Comparison of ENCODE assay signal across 1 cellular context in genomic region chr1:52404116-52404974, GRCh38.
TF ChIP-seq lines count a peak whose summit lies in the region.

ORC1 (minus strand) TSS chr1:52404423; CDS start chr1:52402223, 2,200 bp downstream.
PRPF38A (plus strand) TSS chr1:52404602; CDS start chr1:52404750, 148 bp downstream.

TF ChIP-seq in HepG2, 621 proteins besides CTCF, POLR2A, EP300 and RAD21 (continued from another document and continues in another):
- TF ChIP-seq, protein P1, sequence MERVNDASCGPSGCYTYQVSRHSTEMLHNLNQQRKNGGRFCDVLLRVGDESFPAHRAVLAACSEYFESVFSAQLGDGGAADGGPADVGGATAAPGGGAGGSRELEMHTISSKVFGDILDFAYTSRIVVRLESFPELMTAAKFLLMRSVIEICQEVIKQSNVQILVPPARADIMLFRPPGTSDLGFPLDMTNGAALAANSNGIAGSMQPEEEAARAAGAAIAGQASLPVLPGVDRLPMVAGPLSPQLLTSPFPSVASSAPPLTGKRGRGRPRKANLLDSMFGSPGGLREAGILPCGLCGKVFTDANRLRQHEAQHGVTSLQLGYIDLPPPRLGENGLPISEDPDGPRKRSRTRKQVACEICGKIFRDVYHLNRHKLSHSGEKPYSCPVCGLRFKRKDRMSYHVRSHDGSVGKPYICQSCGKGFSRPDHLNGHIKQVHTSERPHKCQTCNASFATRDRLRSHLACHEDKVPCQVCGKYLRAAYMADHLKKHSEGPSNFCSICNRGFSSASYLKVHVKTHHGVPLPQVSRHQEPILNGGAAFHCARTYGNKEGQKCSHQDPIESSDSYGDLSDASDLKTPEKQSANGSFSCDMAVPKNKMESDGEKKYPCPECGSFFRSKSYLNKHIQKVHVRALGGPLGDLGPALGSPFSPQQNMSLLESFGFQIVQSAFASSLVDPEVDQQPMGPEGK (CRISPR knock-in tag; IDR thresholded peaks at IDR 0.05), result peak; percentile 54
- TF ChIP-seq, protein P2, sequence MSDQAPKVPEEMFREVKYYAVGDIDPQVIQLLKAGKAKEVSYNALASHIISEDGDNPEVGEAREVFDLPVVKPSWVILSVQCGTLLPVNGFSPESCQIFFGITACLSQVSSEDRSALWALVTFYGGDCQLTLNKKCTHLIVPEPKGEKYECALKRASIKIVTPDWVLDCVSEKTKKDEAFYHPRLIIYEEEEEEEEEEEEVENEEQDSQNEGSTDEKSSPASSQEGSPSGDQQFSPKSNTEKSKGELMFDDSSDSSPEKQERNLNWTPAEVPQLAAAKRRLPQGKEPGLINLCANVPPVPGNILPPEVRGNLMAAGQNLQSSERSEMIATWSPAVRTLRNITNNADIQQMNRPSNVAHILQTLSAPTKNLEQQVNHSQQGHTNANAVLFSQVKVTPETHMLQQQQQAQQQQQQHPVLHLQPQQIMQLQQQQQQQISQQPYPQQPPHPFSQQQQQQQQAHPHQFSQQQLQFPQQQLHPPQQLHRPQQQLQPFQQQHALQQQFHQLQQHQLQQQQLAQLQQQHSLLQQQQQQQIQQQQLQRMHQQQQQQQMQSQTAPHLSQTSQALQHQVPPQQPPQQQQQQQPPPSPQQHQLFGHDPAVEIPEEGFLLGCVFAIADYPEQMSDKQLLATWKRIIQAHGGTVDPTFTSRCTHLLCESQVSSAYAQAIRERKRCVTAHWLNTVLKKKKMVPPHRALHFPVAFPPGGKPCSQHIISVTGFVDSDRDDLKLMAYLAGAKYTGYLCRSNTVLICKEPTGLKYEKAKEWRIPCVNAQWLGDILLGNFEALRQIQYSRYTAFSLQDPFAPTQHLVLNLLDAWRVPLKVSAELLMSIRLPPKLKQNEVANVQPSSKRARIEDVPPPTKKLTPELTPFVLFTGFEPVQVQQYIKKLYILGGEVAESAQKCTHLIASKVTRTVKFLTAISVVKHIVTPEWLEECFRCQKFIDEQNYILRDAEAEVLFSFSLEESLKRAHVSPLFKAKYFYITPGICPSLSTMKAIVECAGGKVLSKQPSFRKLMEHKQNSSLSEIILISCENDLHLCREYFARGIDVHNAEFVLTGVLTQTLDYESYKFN (CRISPR knock-in tag; conservative IDR thresholded peaks at IDR 0.05), result 0 out of 2 replicates have a peak, but pooled peaks have one; percentile 40
- TF ChIP-seq ZNF263 (CRISPR knock-in tag; IDR thresholded peaks at IDR 0.05), result no peak
- TF ChIP-seq PHF8 (CRISPR knock-in tag; IDR thresholded peaks at IDR 0.05), result peak; percentile 87
- no peak for TF ChIP-seq ZNF34 (CRISPR knock-in tag; IDR thresholded peaks at IDR 0.05; ENCODE audit: borderline replicate concordance)
- TF ChIP-seq ZNF703 (CRISPR knock-in tag; IDR thresholded peaks at IDR 0.05; ENCODE audit: borderline replicate concordance), result no peak
- TF ChIP-seq, protein P3, sequence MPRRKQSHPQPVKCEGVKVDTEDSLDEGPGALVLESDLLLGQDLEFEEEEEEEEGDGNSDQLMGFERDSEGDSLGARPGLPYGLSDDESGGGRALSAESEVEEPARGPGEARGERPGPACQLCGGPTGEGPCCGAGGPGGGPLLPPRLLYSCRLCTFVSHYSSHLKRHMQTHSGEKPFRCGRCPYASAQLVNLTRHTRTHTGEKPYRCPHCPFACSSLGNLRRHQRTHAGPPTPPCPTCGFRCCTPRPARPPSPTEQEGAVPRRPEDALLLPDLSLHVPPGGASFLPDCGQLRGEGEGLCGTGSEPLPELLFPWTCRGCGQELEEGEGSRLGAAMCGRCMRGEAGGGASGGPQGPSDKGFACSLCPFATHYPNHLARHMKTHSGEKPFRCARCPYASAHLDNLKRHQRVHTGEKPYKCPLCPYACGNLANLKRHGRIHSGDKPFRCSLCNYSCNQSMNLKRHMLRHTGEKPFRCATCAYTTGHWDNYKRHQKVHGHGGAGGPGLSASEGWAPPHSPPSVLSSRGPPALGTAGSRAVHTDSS (CRISPR knock-in tag; conservative IDR thresholded peaks at IDR 0.05), result no peak
- no peak; the same call in 1 of the 2 replicates for TF ChIP-seq ZNF816 (CRISPR knock-in tag; IDR thresholded peaks at IDR 0.05; ENCODE audit: borderline replicate concordance)
- peak; percentile 64; the same call in 1 of the 2 replicates for TF ChIP-seq POLR2AphosphoS2 (IDR thresholded peaks at IDR 0.05; ENCODE audit: low read depth, low read length)
- no peak for TF ChIP-seq SMARCE1 (IDR thresholded peaks at IDR 0.05; ENCODE audit: borderline replicate concordance)
- TF ChIP-seq PREB (CRISPR knock-in tag; IDR thresholded peaks at IDR 0.05), result no peak
- TF ChIP-seq ZBTB7B (CRISPR knock-in tag; IDR thresholded peaks at IDR 0.05), result no peak
- no peak; the same call in 1 of the 2 replicates for TF ChIP-seq SIX1 (CRISPR knock-in tag; IDR thresholded peaks at IDR 0.05; ENCODE audit: borderline replicate concordance)
- no peak for TF ChIP-seq ATF6 (CRISPR knock-in tag; conservative IDR thresholded peaks at IDR 0.05)
- peak; percentile 87 for TF ChIP-seq ZFP91 (CRISPR knock-in tag; IDR thresholded peaks at IDR 0.05; ENCODE audit: borderline replicate concordance)
- TF ChIP-seq ZNF180 (CRISPR knock-in tag; IDR thresholded peaks at IDR 0.05; ENCODE audit: borderline replicate concordance, low read depth), result peak; percentile 67; the same call in 1 of the 2 replicates
- TF ChIP-seq AGO1 (IDR thresholded peaks at IDR 0.05; ENCODE audit: low read depth, low read length, poor library complexity, severe bottlenecking), result no peak
- TF ChIP-seq ZFP1 (CRISPR knock-in tag; IDR thresholded peaks at IDR 0.05), result peak; percentile 51; the same call in 1 of the 2 replicates
- TF ChIP-seq NONO (IDR thresholded peaks at IDR 0.05), result no peak
- TF ChIP-seq NONO (CRISPR knock-in tag; conservative IDR thresholded peaks at IDR 0.05), result peak; percentile 65
- no peak for TF ChIP-seq SOX5 (CRISPR knock-in tag; IDR thresholded peaks at IDR 0.05; ENCODE audit: borderline replicate concordance)
- TF ChIP-seq ZFX (CRISPR knock-in tag; IDR thresholded peaks at IDR 0.05; ENCODE audit: low read depth), result peak; percentile 65
- TF ChIP-seq ZNF549 (CRISPR knock-in tag; IDR thresholded peaks at IDR 0.05), result no peak
- TF ChIP-seq, protein P4, sequence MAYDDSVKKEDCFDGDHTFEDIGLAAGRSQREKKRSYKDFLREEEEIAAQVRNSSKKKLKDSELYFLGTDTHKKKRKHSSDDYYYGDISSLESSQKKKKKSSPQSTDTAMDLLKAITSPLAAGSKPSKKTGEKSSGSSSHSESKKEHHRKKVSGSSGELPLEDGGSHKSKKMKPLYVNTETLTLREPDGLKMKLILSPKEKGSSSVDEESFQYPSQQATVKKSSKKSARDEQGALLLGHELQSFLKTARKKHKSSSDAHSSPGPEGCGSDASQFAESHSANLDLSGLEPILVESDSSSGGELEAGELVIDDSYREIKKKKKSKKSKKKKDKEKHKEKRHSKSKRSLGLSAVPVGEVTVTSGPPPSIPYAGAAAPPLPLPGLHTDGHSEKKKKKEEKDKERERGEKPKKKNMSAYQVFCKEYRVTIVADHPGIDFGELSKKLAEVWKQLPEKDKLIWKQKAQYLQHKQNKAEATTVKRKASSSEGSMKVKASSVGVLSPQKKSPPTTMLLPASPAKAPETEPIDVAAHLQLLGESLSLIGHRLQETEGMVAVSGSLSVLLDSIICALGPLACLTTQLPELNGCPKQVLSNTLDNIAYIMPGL (CRISPR knock-in tag; IDR thresholded peaks at IDR 0.05; ENCODE audit: borderline replicate concordance in 1 of 2, low read depth in 1 of 2), result peak; percentile 72 to 76; a peak in 2 of 4 replicates
- TF ChIP-seq ZSCAN20 (CRISPR knock-in tag; IDR thresholded peaks at IDR 0.05; ENCODE audit: borderline replicate concordance), result no peak
- TF ChIP-seq, protein P5, sequence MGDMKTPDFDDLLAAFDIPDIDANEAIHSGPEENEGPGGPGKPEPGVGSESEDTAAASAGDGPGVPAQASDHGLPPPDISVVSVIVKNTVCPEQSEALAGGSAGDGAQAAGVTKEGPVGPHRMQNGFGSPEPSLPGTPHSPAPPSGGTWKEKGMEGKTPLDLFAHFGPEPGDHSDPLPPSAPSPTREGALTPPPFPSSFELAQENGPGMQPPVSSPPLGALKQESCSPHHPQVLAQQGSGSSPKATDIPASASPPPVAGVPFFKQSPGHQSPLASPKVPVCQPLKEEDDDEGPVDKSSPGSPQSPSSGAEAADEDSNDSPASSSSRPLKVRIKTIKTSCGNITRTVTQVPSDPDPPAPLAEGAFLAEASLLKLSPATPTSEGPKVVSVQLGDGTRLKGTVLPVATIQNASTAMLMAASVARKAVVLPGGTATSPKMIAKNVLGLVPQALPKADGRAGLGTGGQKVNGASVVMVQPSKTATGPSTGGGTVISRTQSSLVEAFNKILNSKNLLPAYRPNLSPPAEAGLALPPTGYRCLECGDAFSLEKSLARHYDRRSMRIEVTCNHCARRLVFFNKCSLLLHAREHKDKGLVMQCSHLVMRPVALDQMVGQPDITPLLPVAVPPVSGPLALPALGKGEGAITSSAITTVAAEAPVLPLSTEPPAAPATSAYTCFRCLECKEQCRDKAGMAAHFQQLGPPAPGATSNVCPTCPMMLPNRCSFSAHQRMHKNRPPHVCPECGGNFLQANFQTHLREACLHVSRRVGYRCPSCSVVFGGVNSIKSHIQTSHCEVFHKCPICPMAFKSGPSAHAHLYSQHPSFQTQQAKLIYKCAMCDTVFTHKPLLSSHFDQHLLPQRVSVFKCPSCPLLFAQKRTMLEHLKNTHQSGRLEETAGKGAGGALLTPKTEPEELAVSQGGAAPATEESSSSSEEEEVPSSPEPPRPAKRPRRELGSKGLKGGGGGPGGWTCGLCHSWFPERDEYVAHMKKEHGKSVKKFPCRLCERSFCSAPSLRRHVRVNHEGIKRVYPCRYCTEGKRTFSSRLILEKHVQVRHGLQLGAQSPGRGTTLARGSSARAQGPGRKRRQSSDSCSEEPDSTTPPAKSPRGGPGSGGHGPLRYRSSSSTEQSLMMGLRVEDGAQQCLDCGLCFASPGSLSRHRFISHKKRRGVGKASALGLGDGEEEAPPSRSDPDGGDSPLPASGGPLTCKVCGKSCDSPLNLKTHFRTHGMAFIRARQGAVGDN (CRISPR knock-in tag; IDR thresholded peaks at IDR 0.05), result peak; percentile 83
- no peak for TF ChIP-seq HOXA9 (CRISPR knock-in tag; IDR thresholded peaks at IDR 0.05; ENCODE audit: borderline replicate concordance)
- TF ChIP-seq ZNF124 (CRISPR knock-in tag; IDR thresholded peaks at IDR 0.05), result no peak
- TF ChIP-seq NFIC (IDR thresholded peaks at IDR 0.05; ENCODE audit: low read length), result no peak
- peak; percentile 88 for TF ChIP-seq YEATS2 (CRISPR knock-in tag; IDR thresholded peaks at IDR 0.05; ENCODE audit: borderline replicate concordance)
- peak; percentile 45; the same call in 1 of the 2 replicates for TF ChIP-seq ZMYM2 (CRISPR knock-in tag; IDR thresholded peaks at IDR 0.05)
- TF ChIP-seq, protein P6, sequence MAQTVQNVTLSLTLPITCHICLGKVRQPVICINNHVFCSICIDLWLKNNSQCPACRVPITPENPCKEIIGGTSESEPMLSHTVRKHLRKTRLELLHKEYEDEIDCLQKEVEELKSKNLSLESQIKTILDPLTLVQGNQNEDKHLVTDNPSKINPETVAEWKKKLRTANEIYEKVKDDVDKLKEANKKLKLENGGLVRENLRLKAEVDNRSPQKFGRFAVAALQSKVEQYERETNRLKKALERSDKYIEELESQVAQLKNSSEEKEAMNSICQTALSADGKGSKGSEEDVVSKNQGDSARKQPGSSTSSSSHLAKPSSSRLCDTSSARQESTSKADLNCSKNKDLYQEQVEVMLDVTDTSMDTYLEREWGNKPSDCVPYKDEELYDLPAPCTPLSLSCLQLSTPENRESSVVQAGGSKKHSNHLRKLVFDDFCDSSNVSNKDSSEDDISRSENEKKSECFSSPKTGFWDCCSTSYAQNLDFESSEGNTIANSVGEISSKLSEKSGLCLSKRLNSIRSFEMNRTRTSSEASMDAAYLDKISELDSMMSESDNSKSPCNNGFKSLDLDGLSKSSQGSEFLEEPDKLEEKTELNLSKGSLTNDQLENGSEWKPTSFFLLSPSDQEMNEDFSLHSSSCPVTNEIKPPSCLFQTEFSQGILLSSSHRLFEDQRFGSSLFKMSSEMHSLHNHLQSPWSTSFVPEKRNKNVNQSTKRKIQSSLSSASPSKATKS (CRISPR knock-in tag; IDR thresholded peaks at IDR 0.05), result no peak
- no peak for TF ChIP-seq ZBTB8A (CRISPR knock-in tag; IDR thresholded peaks at IDR 0.05; ENCODE audit: borderline replicate concordance, low read depth)
- TF ChIP-seq NCOA2 (CRISPR knock-in tag; IDR thresholded peaks at IDR 0.05), result peak; percentile 45
- no peak for TF ChIP-seq MAFG (CRISPR knock-in tag; IDR thresholded peaks at IDR 0.05)
- peak; percentile 30; the same call in 1 of the 2 replicates for TF ChIP-seq ZNF839 (CRISPR knock-in tag; IDR thresholded peaks at IDR 0.05; ENCODE audit: borderline replicate concordance)
- TF ChIP-seq ZNF878 (CRISPR knock-in tag; IDR thresholded peaks at IDR 0.05), result peak; percentile 96
- peak; percentile 79; the same call in 1 of the 2 replicates for TF ChIP-seq HOXA5 (CRISPR knock-in tag; IDR thresholded peaks at IDR 0.05)
